6 cellular contexts compared by ENCODE assay signal in genomic region chr19:34665275-34665674, GRCh38. TPM values are rescaled to one million over a fixed set of nuclear protein-coding genes. Genes with fewer than 3 reads are reported as not detected.
"Had no signal": no experiment of that assay in that cellular context is flagged by ENCODE, and none has a peak within 500 bp of the region (broad histone marks: within the 10 kb centered on the region; RNA-seq: fewer than 3 reads in every experiment).

No MANE protein-coding gene starts in this region.

RNA-seq across cellular contexts. Expression of gene SCGB2B2, which starts 11.7 kb away (rescaled TPM):
- total RNA-seq: GM23248, H4, H7, HT1080, IMR-90, K562 had no signal
- polyA plus RNA-seq: GM23248, IMR-90, K562 had no signal
